In genomic region chr17:63552211-63552610, GRCh38 we compare ENCODE assay signal across 8 cellular contexts. TPM values are rescaled to one million over a fixed set of nuclear protein-coding genes. Genes with fewer than 3 reads are reported as not detected.
DNase-seq lines count a peak whose midpoint lies in the region.

No MANE protein-coding gene starts in this region.

- H3K9me3 Mint-ChIP-seq in activated CD4-positive, alpha-beta memory T cell treated with anti-CD3 and anti-CD28 coated beads for 36 hours: no peaks in the 10 kb centered on the region

- H3K9ac ChIP-seq in iPS-15b (ENCODE audit: low read depth, low read length) (peak overlapping the region; percentile 13), subcutaneous abdominal adipose tissue (ENCODE audit: low read length in 5 of 5) (peak overlapping the region in 3 of 5 donors; percentile 58 to 97 (median 68))

- H3K4me1 ChIP-seq in iPS-15b (ENCODE audit: control insufficient read depth, insufficient read depth, low read length): no peaks in the 10 kb centered on the region
- H3K4me1 ChIP-seq in subcutaneous abdominal adipose tissue (ENCODE audit: control insufficient read depth in 5 of 5, insufficient read depth in 5 of 5, low read length in 5 of 5): peaks cover 1 to 36% (median 30%) of the 10 kb centered on the region in 5 donors

- H3K4me3 ChIP-seq in iPS-15b (ENCODE audit: low read depth, low read length) (peak overlapping the region; percentile 33), subcutaneous abdominal adipose tissue (ENCODE audit: low read depth in 1 of 5, low read length in 5 of 5) (peak overlapping the region in 4 of 5 donors; percentile 26 to 48 (median 40))

- H3K27ac ChIP-seq in subcutaneous abdominal adipose tissue (ENCODE audit: low read depth, low read length): no peak overlapping the region

- peak overlapping the region; percentile 85 for H3K4me3 Mint-ChIP-seq in activated CD4-positive, alpha-beta memory T cell treated with anti-CD3 and anti-CD28 coated beads for 36 hours

- H3K27me3 ChIP-seq in iPS-15b (ENCODE audit: control insufficient read depth, insufficient read depth, low read length) (no peaks in the 10 kb centered on the region), subcutaneous abdominal adipose tissue (ENCODE audit: control insufficient read depth in 5 of 5, insufficient read depth in 4 of 5, low read length in 5 of 5) (no peaks in the 10 kb centered on the region)

- H3K27ac Mint-ChIP-seq in activated CD4-positive, alpha-beta memory T cell treated with anti-CD3 and anti-CD28 coated beads for 36 hours: peak overlapping the region; percentile 26

- peaks cover 22% of the 10 kb centered on the region for H3K36me3 Mint-ChIP-seq in activated CD4-positive, alpha-beta memory T cell treated with anti-CD3 and anti-CD28 coated beads for 36 hours

- POLR2A ChIA-PET in activated CD4-positive, alpha-beta memory T cell treated with anti-CD3 and anti-CD28 coated beads for 36 hours (lab: Charles Lee): interaction anchor here (0.7 to 2.9 kb wide), 4 partner anchors 30 to 148 kb away, joined by 3 to 14 read pairs (median 7); partner anchors contain the start of genes KCNH6 and LIMD2

- CTCF ChIA-PET in activated CD4-positive, alpha-beta memory T cell treated with anti-CD3 and anti-CD28 coated beads for 36 hours (lab: Charles Lee): interaction anchor here (0.6 to 5.2 kb wide), 8 partner anchors 49 to 225 kb away, joined by 3 to 33 read pairs (median 4); partner anchors contain the start of gene TACO1

- no peaks in the 10 kb centered on the region for H3K27me3 Mint-ChIP-seq in activated CD4-positive, alpha-beta memory T cell treated with anti-CD3 and anti-CD28 coated beads for 36 hours

- H3K4me1 Mint-ChIP-seq in activated CD4-positive, alpha-beta memory T cell treated with anti-CD3 and anti-CD28 coated beads for 36 hours (ENCODE audit: low read depth): peaks cover 48% of the 10 kb centered on the region

- intact Hi-C loops in activated CD4-positive, alpha-beta memory T cell treated with anti-CD3 and anti-CD28 coated beads for 36 hours (cut with micrococcal nuclease): loop anchor here (5.0 kb wide), 1 partner anchor 35 kb away; no protein-coding TSS in a partner anchor

- H3K36me3 ChIP-seq in iPS-15b (ENCODE audit: control insufficient read depth, insufficient read depth, low read length): peaks cover 2% of the 10 kb centered on the region
- H3K36me3 ChIP-seq in subcutaneous abdominal adipose tissue (ENCODE audit: control insufficient read depth in 5 of 5, insufficient read depth in 5 of 5, low read length in 5 of 5): no peaks in the 10 kb centered on the region

- H3K9me3 ChIP-seq in iPS-15b (ENCODE audit: control insufficient read depth, insufficient read depth, low read length) (no peaks in the 10 kb centered on the region), subcutaneous abdominal adipose tissue (ENCODE audit: control insufficient read depth in 5 of 5, low read length in 5 of 5) (no peaks in the 10 kb centered on the region)

- peak; percentile 6 for DNase-seq in activated CD8-positive, alpha-beta memory T cell treated with anti-CD3 and anti-CD28 coated beads, Interleukin-2, amount 50 U/mL, for 48 hours
- no peak for DNase-seq in activated CD8-positive, alpha-beta memory T cell treated with anti-CD3 and anti-CD28 coated beads, Interleukin-2, amount 50 U/mL, for 4 hours
- no peak for DNase-seq in activated CD4-positive, alpha-beta memory T cell treated with anti-CD3 and anti-CD28 coated beads for 36 hours
- DNase-seq in globus pallidus (ENCODE audit: low spot score) (no peak), NCI-H226 (no peak), NOMO-1 treated with dmso at 0.1 percent for 144 hours (lab: John Stamatoyannopoulos, UW; ENCODE audit: unreplicated experiment) (no peak)

RNA-seq across cellular contexts. Expression of gene DCAF7, which starts 1.9 kb away (rescaled TPM):
- 100 to 1,000 TPM; 118 to 119 TPM for total RNA-seq in activated CD4-positive, alpha-beta memory T cell treated with anti-CD3 and anti-CD28 coated beads for 36 hours

RNA-seq across cellular contexts. Expression of gene KCNH6, which starts 29.1 kb away (rescaled TPM):
- total RNA-seq in activated CD4-positive, alpha-beta memory T cell treated with anti-CD3 and anti-CD28 coated beads for 36 hours: not detected

RNA-seq across cellular contexts. Expression of gene TACO1, which starts 48.5 kb away (rescaled TPM):
- 10 to 100 TPM; 28.2 to 30.4 TPM for total RNA-seq in activated CD4-positive, alpha-beta memory T cell treated with anti-CD3 and anti-CD28 coated beads for 36 hours
